1 cellular context compared by ENCODE assay signal in genomic region chr7:22350466-22351328, GRCh38.
TF ChIP-seq lines count a peak whose summit lies in the region.

No MANE protein-coding gene starts in this region.

TF ChIP-seq in K562, 482 proteins besides CTCF, POLR2A, EP300 and RAD21 (continued from another document and continues in another):
- TF ChIP-seq MTA1 (IDR thresholded peaks at IDR 0.05; ENCODE audit: borderline replicate concordance) (peak; percentile 84), TCF3 (CRISPR knock-in tag; IDR thresholded peaks at IDR 0.05) (peak; percentile 96), ZFP91 (CRISPR knock-in tag; IDR thresholded peaks at IDR 0.05) (no peak), ZKSCAN3 (CRISPR knock-in tag; IDR thresholded peaks at IDR 0.05) (no peak), ETS1 (conservative IDR thresholded peaks at IDR 0.05; ENCODE audit: control insufficient read depth, low read depth, low read length) (no peak; the same call in 1 of the 2 replicates), ZNF586 (CRISPR knock-in tag; conservative IDR thresholded peaks at IDR 0.05) (no peak), ELF1 (tag; IDR thresholded peaks at IDR 0.05) (0 out of 2 replicates have a peak, but pooled peaks have one; percentile 28), ZKSCAN1 (IDR thresholded peaks at IDR 0.05; ENCODE audit: low read depth, low read length) (no peak), PHF21A (IDR thresholded peaks at IDR 0.05; ENCODE audit: borderline replicate concordance, low read depth) (no peak), ZNF707 (CRISPR knock-in tag; conservative IDR thresholded peaks at IDR 0.05) (no peak), MEIS2 (IDR thresholded peaks at IDR 0.05; ENCODE audit: partially characterized antibody) (peak; percentile 88), ZNF24 (IDR thresholded peaks at IDR 0.05) (peak; percentile 68; the same call in 1 of the 2 replicates), ZC3H4 (CRISPR knock-in tag; IDR thresholded peaks at IDR 0.05; ENCODE audit: borderline replicate concordance) (no peak), ZNF253 (CRISPR knock-in tag; conservative IDR thresholded peaks at IDR 0.05) (no peak), FOXK1 (CRISPR knock-in tag; IDR thresholded peaks at IDR 0.05; ENCODE audit: borderline replicate concordance) (no peak), SREBF1 (IDR thresholded peaks at IDR 0.05; ENCODE audit: borderline replicate concordance, low read depth, low read length) (no peak), CBX5 (IDR thresholded peaks at IDR 0.05; ENCODE audit: borderline replicate concordance, low read depth) (peak; percentile 74; the same call in 1 of the 2 replicates), ZNF197 (CRISPR knock-in tag; IDR thresholded peaks at IDR 0.05; ENCODE audit: low read depth) (no peak), ZNF695 (CRISPR knock-in tag; IDR thresholded peaks at IDR 0.05) (no peak), HNRNPK (IDR thresholded peaks at IDR 0.05; ENCODE audit: low read depth, low read length, poor library complexity, severe bottlenecking) (no peak), SNAPC5 (CRISPR knock-in tag; IDR thresholded peaks at IDR 0.05) (no peak), ZNF77 (CRISPR knock-in tag; IDR thresholded peaks at IDR 0.05) (no peak), ZNF354B (CRISPR knock-in tag; IDR thresholded peaks at IDR 0.05) (no peak), TEAD4 (IDR thresholded peaks at IDR 0.05; ENCODE audit: low read length) (peak; percentile 98), TEAD4 (CRISPR knock-in tag; IDR thresholded peaks at IDR 0.05; ENCODE audit: borderline replicate concordance) (no peak), CSDE1 (IDR thresholded peaks at IDR 0.05) (no peak), ZBTB12 (CRISPR knock-in tag; IDR thresholded peaks at IDR 0.05) (0 out of 2 replicates have a peak, but pooled peaks have one; percentile 13), JUND (IDR thresholded peaks at IDR 0.05; ENCODE audit: borderline replicate concordance, low read depth, low read length) (peak; percentile 100), JUND (tag; IDR thresholded peaks at IDR 0.05; ENCODE audit: borderline replicate concordance, low read depth, low read length) (peak; percentile 100), CREB1 (IDR thresholded peaks at IDR 0.05) (peak; percentile 58; the same call in 1 of the 2 replicates), CREB1 (CRISPR knock-in tag; IDR thresholded peaks at IDR 0.05) (peak; percentile 40; the same call in 1 of the 2 replicates), RNF219 (CRISPR knock-in tag; IDR thresholded peaks at IDR 0.05) (no peak), ZNF277 (CRISPR knock-in tag; IDR thresholded peaks at IDR 0.05; ENCODE audit: borderline replicate concordance) (no peak)
- TF ChIP-seq, protein P1, sequence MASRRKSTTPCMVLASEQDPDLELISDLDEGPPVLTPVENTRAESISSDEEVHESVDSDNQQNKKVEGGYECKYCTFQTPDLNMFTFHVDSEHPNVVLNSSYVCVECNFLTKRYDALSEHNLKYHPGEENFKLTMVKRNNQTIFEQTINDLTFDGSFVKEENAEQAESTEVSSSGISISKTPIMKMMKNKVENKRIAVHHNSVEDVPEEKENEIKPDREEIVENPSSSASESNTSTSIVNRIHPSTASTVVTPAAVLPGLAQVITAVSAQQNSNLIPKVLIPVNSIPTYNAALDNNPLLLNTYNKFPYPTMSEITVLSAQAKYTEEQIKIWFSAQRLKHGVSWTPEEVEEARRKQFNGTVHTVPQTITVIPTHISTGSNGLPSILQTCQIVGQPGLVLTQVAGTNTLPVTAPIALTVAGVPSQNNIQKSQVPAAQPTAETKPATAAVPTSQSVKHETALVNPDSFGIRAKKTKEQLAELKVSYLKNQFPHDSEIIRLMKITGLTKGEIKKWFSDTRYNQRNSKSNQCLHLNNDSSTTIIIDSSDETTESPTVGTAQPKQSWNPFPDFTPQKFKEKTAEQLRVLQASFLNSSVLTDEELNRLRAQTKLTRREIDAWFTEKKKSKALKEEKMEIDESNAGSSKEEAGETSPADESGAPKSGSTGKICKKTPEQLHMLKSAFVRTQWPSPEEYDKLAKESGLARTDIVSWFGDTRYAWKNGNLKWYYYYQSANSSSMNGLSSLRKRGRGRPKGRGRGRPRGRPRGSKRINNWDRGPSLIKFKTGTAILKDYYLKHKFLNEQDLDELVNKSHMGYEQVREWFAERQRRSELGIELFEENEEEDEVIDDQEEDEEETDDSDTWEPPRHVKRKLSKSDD (conservative IDR thresholded peaks at IDR 0.05; ENCODE audit: low read length) = no peak
- TF ChIP-seq, protein P2, sequence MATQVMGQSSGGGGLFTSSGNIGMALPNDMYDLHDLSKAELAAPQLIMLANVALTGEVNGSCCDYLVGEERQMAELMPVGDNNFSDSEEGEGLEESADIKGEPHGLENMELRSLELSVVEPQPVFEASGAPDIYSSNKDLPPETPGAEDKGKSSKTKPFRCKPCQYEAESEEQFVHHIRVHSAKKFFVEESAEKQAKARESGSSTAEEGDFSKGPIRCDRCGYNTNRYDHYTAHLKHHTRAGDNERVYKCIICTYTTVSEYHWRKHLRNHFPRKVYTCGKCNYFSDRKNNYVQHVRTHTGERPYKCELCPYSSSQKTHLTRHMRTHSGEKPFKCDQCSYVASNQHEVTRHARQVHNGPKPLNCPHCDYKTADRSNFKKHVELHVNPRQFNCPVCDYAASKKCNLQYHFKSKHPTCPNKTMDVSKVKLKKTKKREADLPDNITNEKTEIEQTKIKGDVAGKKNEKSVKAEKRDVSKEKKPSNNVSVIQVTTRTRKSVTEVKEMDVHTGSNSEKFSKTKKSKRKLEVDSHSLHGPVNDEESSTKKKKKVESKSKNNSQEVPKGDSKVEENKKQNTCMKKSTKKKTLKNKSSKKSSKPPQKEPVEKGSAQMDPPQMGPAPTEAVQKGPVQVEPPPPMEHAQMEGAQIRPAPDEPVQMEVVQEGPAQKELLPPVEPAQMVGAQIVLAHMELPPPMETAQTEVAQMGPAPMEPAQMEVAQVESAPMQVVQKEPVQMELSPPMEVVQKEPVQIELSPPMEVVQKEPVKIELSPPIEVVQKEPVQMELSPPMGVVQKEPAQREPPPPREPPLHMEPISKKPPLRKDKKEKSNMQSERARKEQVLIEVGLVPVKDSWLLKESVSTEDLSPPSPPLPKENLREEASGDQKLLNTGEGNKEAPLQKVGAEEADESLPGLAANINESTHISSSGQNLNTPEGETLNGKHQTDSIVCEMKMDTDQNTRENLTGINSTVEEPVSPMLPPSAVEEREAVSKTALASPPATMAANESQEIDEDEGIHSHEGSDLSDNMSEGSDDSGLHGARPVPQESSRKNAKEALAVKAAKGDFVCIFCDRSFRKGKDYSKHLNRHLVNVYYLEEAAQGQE (CRISPR knock-in tag; IDR thresholded peaks at IDR 0.05; ENCODE audit: low read depth) = no peak
- TF ChIP-seq, protein P3, sequence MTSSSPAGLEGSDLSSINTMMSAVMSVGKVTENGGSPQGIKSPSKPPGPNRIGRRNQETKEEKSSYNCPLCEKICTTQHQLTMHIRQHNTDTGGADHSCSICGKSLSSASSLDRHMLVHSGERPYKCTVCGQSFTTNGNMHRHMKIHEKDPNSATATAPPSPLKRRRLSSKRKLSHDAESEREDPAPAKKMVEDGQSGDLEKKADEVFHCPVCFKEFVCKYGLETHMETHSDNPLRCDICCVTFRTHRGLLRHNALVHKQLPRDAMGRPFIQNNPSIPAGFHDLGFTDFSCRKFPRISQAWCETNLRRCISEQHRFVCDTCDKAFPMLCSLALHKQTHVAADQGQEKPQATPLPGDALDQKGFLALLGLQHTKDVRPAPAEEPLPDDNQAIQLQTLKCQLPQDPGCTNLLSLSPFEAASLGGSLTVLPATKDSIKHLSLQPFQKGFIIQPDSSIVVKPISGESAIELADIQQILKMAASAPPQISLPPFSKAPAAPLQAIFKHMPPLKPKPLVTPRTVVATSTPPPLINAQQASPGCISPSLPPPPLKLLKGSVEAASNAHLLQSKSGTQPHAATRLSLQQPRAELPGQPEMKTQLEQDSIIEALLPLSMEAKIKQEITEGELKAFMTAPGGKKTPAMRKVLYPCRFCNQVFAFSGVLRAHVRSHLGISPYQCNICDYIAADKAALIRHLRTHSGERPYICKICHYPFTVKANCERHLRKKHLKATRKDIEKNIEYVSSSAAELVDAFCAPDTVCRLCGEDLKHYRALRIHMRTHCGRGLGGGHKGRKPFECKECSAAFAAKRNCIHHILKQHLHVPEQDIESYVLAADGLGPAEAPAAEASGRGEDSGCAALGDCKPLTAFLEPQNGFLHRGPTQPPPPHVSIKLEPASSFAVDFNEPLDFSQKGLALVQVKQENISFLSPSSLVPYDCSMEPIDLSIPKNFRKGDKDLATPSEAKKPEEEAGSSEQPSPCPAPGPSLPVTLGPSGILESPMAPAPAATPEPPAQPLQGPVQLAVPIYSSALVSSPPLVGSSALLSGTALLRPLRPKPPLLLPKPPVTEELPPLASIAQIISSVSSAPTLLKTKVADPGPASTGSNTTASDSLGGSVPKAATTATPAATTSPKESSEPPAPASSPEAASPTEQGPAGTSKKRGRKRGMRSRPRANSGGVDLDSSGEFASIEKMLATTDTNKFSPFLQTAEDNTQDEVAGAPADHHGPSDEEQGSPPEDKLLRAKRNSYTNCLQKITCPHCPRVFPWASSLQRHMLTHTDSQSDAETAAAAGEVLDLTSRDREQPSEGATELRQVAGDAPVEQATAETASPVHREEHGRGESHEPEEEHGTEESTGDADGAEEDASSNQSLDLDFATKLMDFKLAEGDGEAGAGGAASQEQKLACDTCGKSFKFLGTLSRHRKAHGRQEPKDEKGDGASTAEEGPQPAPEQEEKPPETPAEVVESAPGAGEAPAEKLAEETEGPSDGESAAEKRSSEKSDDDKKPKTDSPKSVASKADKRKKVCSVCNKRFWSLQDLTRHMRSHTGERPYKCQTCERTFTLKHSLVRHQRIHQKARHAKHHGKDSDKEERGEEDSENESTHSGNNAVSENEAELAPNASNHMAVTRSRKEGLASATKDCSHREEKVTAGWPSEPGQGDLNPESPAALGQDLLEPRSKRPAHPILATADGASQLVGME (CRISPR knock-in tag; IDR thresholded peaks at IDR 0.05) = no peak
- TF ChIP-seq, protein P4, sequence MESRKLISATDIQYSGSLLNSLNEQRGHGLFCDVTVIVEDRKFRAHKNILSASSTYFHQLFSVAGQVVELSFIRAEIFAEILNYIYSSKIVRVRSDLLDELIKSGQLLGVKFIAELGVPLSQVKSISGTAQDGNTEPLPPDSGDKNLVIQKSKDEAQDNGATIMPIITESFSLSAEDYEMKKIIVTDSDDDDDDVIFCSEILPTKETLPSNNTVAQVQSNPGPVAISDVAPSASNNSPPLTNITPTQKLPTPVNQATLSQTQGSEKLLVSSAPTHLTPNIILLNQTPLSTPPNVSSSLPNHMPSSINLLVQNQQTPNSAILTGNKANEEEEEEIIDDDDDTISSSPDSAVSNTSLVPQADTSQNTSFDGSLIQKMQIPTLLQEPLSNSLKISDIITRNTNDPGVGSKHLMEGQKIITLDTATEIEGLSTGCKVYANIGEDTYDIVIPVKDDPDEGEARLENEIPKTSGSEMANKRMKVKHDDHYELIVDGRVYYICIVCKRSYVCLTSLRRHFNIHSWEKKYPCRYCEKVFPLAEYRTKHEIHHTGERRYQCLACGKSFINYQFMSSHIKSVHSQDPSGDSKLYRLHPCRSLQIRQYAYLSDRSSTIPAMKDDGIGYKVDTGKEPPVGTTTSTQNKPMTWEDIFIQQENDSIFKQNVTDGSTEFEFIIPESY (CRISPR knock-in tag; IDR thresholded peaks at IDR 0.05) = no peak
